In the genomic region with DNA sequence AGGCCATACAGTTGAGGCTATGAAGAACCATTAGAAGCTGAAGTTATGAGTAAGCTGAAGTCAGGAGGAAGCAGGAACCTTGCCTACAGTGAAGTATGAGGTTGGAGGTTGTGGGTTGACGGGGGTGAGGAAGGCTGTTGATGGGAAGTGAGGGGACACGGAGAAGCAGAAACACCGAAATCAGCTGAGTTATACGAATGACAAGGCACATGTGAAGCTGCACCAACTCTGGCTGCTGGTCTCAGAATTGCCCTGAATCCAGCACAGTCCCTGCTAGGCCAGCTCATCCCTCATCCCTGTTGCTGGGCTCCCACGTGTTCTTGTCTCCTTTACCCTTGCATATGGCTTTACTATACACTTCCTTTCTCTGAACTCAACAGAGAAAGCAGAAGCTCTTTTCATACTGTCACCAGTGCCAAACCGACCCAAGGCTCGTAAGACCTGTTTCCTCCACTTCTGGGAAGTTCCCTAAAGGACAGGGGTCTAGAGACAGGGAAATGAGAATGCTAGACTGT, we compare ENCODE assay signal across 1 cellular context.
TF ChIP-seq lines count a peak whose summit lies in the region.

No MANE protein-coding gene starts in this region.

TF ChIP-seq in H1, 55 proteins besides CTCF, POLR2A, EP300 and RAD21 (continued from another document):
- TF ChIP-seq, protein P1, sequence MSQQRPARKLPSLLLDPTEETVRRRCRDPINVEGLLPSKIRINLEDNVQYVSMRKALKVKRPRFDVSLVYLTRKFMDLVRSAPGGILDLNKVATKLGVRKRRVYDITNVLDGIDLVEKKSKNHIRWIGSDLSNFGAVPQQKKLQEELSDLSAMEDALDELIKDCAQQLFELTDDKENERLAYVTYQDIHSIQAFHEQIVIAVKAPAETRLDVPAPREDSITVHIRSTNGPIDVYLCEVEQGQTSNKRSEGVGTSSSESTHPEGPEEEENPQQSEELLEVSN (IDR thresholded peaks at IDR 0.05) = no peak
- TF ChIP-seq EGR1 (IDR thresholded peaks at IDR 0.05; ENCODE audit: borderline replicate concordance, low read depth, low read length) = no peak
- no peak for TF ChIP-seq POLR2AphosphoS5 (IDR thresholded peaks at IDR 0.05; ENCODE audit: low read depth, low read length)
- no peak for TF ChIP-seq SIX5 (IDR thresholded peaks at IDR 0.05; ENCODE audit: low read depth, low read length)
- no peak for TF ChIP-seq GABPA (IDR thresholded peaks at IDR 0.05; ENCODE audit: borderline replicate concordance, insufficient read depth, low read length)
- TF ChIP-seq SAP30 (IDR thresholded peaks at IDR 0.05; ENCODE audit: insufficient read depth, insufficient replicate concordance, low read length) = no peak
- no peak for TF ChIP-seq POU5F1 (IDR thresholded peaks at IDR 0.05; ENCODE audit: low read depth, low read length)
- TF ChIP-seq PHF8 (conservative IDR thresholded peaks at IDR 0.05; ENCODE audit: low read depth, low read length) = no peak
- TF ChIP-seq YY1 (IDR thresholded peaks at IDR 0.05; ENCODE audit: low read depth, low read length) = no peak
- no peak for TF ChIP-seq RFX5 (IDR thresholded peaks at IDR 0.05; ENCODE audit: borderline replicate concordance, low read depth, low read length)
- TF ChIP-seq BCL11A (IDR thresholded peaks at IDR 0.05; ENCODE audit: low read depth in 2 of 2, low read length in 2 of 2) = no peak
